In the genomic region with DNA sequence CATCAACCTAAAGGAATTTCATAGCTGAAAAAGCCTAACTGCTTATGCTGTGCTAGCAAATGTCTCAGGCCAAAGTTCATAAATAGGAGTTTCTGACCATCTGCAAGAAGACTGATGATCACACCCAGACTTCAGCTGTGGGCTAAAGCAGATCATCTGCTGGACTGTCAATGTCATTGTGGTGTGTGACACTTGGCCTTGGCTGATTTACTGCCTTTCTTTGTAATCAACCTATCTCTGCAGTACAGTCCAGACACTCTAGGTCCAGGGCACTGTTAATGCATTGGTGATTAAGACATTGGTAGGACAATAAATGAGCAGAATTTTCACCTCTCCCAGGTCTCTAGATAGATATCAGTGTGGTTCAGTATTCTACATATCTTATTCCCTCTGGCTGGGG, we compare ENCODE assay signal across 28 cellular contexts.
"Had no signal": no experiment of that assay in that cellular context is flagged by ENCODE, and none has a peak within 500 bp of the region (broad histone marks: within the 10 kb centered on the region; RNA-seq: fewer than 3 reads in every experiment).

No MANE protein-coding gene starts in this region.

- H3K4me3 Mint-ChIP-seq: dendritic cell treated with granulocyte-macrophage colony-stimulating factor and Interleukin-4, amounts not matched to agents 40 ng/mL and 50 ng/mL, for 4 days; endodermal cell had no signal

- H3K27ac Mint-ChIP-seq: dendritic cell treated with granulocyte-macrophage colony-stimulating factor and Interleukin-4, amounts not matched to agents 40 ng/mL and 50 ng/mL, for 4 days; endodermal cell had no signal

- H3K4me3 ChIP-seq: colonic mucosa, coronary artery, dorsolateral prefrontal cortex, esophagus muscularis mucosa, esophagus squamous epithelium, gastrocnemius medialis, gastroesophageal sphincter, heart left ventricle, heart right ventricle had no signal

- H3K4me1 ChIP-seq: colonic mucosa, esophagus muscularis mucosa, foreskin keratinocyte, gastroesophageal sphincter, heart left ventricle, heart right ventricle had no signal

- FAIRE-seq: colon, endometrium, endothelial cell of umbilical vein, frontal cortex had no signal

- DNase-seq: colonic mucosa; cortex of kidney; dermis blood vessel endothelial cell; dorsolateral prefrontal cortex; effector CD4-positive, alpha-beta T cell; effector CD8-positive, alpha-beta T cell; effector memory CD4-positive, alpha-beta T cell; endodermal cell; erythroblast; esophagus squamous epithelium; foreskin fibroblast; foreskin keratinocyte; foreskin melanocyte; gastrocnemius medialis; glutamatergic neuron; head of caudate nucleus; heart left ventricle; heart right ventricle had no signal

- H3K36me3 ChIP-seq: colonic mucosa, esophagus muscularis mucosa, esophagus squamous epithelium, gastrocnemius medialis, gastroesophageal sphincter, heart left ventricle, heart right ventricle had no signal

- ATAC-seq: esophagus mucosa, foreskin keratinocyte, gastrocnemius medialis, gastroesophageal sphincter, heart left ventricle, heart right ventricle had no signal

- H3K27me3 ChIP-seq: colonic mucosa, esophagus muscularis mucosa, esophagus squamous epithelium, gastrocnemius medialis, gastroesophageal sphincter had no signal

- H3K27me3 Mint-ChIP-seq: dendritic cell treated with granulocyte-macrophage colony-stimulating factor and Interleukin-4, amounts not matched to agents 40 ng/mL and 50 ng/mL, for 4 days had no signal

- H3K27ac ChIP-seq: colonic mucosa, coronary artery, dorsolateral prefrontal cortex, epithelial cell of prostate, esophagus muscularis mucosa, esophagus squamous epithelium, foreskin keratinocyte, gastrocnemius medialis, gastroesophageal sphincter, heart left ventricle, heart right ventricle had no signal

- H3K9me3 ChIP-seq: colonic mucosa, gastrocnemius medialis had no signal

- H3K4me1 Mint-ChIP-seq: endodermal cell had no signal
